ENCODE assay signal across 18 cellular contexts in genomic region chr5:88760512-88760911, GRCh38.
DNase-seq lines count a peak whose midpoint lies in the region; ATAC-seq, FAIRE-seq and TF ChIP-seq lines count a peak whose summit lies in the region.
"Had no signal": no experiment of that assay in that cellular context is flagged by ENCODE, and none has a peak within 500 bp of the region (broad histone marks: within the 10 kb centered on the region; RNA-seq: fewer than 3 reads in every experiment).

No MANE protein-coding gene starts in this region.

- WGBS in psoas muscle, 3 donors, result 43 to 56% (median 53%) methylated on average over 4 of the region's 4 CpGs

- peaks cover 2 to 17% (median 5%) of the 10 kb centered on the region in 3 donors for H3K4me1 Mint-ChIP-seq in IgD-negative memory B cell

- peak; percentile 82 for FAIRE-seq in GM12891 (lab: Jason Lieb, UNC)

- peaks cover 31% of the 10 kb centered on the region for H3K4me1 ChIP-seq in psoas muscle
- peaks cover 7% of the 10 kb centered on the region for H3K4me1 ChIP-seq in osteoblast (ENCODE audit: insufficient read depth, low read length)

- H3K36me3 ChIP-seq in psoas muscle (ENCODE audit: insufficient read depth in 1 of 2, low read depth in 1 of 2) (peaks cover 4 to 53% of the 10 kb centered on the region in 2 donors), osteoblast (ENCODE audit: insufficient read depth, low read length) (peaks cover 6% of the 10 kb centered on the region)

- peak overlapping the region; percentile 75 for H3K27ac ChIP-seq in psoas muscle
- no peak overlapping the region for H3K27ac ChIP-seq in osteoblast (ENCODE audit: low read depth, low read length)

- H3K27me3 ChIP-seq in psoas muscle (ENCODE audit: insufficient read depth in 3 of 3, low read length in 2 of 3) (no peaks in the 10 kb centered on the region), osteoblast (ENCODE audit: insufficient read depth, low read length) (no peaks in the 10 kb centered on the region)

- H3K27ac Mint-ChIP-seq in IgD-negative memory B cell, result peak overlapping the region in 2 of 3 donors; percentile 21 to 66
- H3K27ac Mint-ChIP-seq: CD4-positive, alpha-beta memory T cell; T-cell had no signal

- ATAC-seq in psoas muscle (no peak), GM19023 (IDR thresholded peaks at IDR 0.05; ENCODE audit: unreplicated experiment) (no peak)
- ATAC-seq: T-cell had no signal

- no peak overlapping the region for H3K4me3 Mint-ChIP-seq in IgD-negative memory B cell
- H3K4me3 Mint-ChIP-seq: CD4-positive, alpha-beta memory T cell; T-cell had no signal

- DNase-seq in GM12891 (ENCODE audit: insufficient read length, low spot score) (no peak), choroid plexus epithelial cell (ENCODE audit: low read depth) (peak; percentile 21), psoas muscle (no peak), hippocampal formation (lab: John Stamatoyannopoulos, UW) (no peak), osteoblast (ENCODE audit: insufficient read length, low spot score, missing footprints) (no peak), dedifferentiated amniotic fluid mesenchymal stem cell (ENCODE audit: extremely low spot score) (no peak)
- DNase-seq: ACHN; AML-193; CD4-positive, alpha-beta memory T cell; Kasumi-1; MM.1S; NCI-H187 treated with DMSO at 0.1 percent for 48 hours; NCI-H82; SHP77; SK-N-SH; T-cell had no signal

- no peaks in the 10 kb centered on the region for H3K79me2 ChIP-seq in osteoblast (ENCODE audit: insufficient read depth, low read length)

- H2AFZ ChIP-seq in osteoblast (ENCODE audit: low read length), result no peak overlapping the region

- H3K4me3 ChIP-seq in choroid plexus epithelial cell (ENCODE audit: low read depth, low read length) (no peak overlapping the region), psoas muscle (no peak overlapping the region), osteoblast (ENCODE audit: insufficient read depth, low read length) (no peak overlapping the region)

- H3K27me3 Mint-ChIP-seq in IgD-negative memory B cell, result no peaks in the 10 kb centered on the region

- no peak for TF ChIP-seq POLR2A in GM12891 (IDR thresholded peaks at IDR 0.05; ENCODE audit: low read depth, low read length)

- no peaks in the 10 kb centered on the region for H4K20me1 ChIP-seq in osteoblast (ENCODE audit: insufficient read depth, low read length)

- H3K4me2 ChIP-seq in osteoblast (ENCODE audit: insufficient read depth, low read length), result no peak overlapping the region

- intact Hi-C loops in psoas muscle (cut with DNase I), result no loop called here

- no peaks in the 10 kb centered on the region for H3K9me3 Mint-ChIP-seq in IgD-negative memory B cell
- H3K9me3 Mint-ChIP-seq: T-cell had no signal

- peaks cover 5% of the 10 kb centered on the region for H3K36me3 Mint-ChIP-seq in IgD-negative memory B cell
- H3K36me3 Mint-ChIP-seq: CD4-positive, alpha-beta memory T cell; T-cell had no signal

- TF ChIP-seq CTCF in choroid plexus epithelial cell (conservative IDR thresholded peaks at IDR 0.05; ENCODE audit: low read depth, low read length) (no peak), psoas muscle (IDR thresholded peaks at IDR 0.05) (no peak), osteoblast (IDR thresholded peaks at IDR 0.05; ENCODE audit: extremely low read depth, low read depth, low read length) (no peak)

- H3K9me3 ChIP-seq in psoas muscle, result no peaks in the 10 kb centered on the region
- no peaks in the 10 kb centered on the region for H3K9me3 ChIP-seq in osteoblast (ENCODE audit: low read depth, low read length)
- H3K9me3 ChIP-seq: SK-N-SH had no signal

TF ChIP-seq in GM12891, 5 proteins besides CTCF, POLR2A, EP300 and RAD21:
- TF ChIP-seq PAX5 (IDR thresholded peaks at IDR 0.05; ENCODE audit: insufficient read depth, low read length, severe bottlenecking) (no peak), SPI1 (IDR thresholded peaks at IDR 0.05; ENCODE audit: low read depth, low read length) (no peak), TAF1 (IDR thresholded peaks at IDR 0.05; ENCODE audit: low read depth, low read length) (no peak), POU2F2 (IDR thresholded peaks at IDR 0.05; ENCODE audit: low read depth, low read length) (no peak), POLR2AphosphoS5 (IDR thresholded peaks at IDR 0.05; ENCODE audit: low read depth, low read length) (no peak)
